Comparison of ENCODE assay signal across 8 cellular contexts in the genomic region with DNA sequence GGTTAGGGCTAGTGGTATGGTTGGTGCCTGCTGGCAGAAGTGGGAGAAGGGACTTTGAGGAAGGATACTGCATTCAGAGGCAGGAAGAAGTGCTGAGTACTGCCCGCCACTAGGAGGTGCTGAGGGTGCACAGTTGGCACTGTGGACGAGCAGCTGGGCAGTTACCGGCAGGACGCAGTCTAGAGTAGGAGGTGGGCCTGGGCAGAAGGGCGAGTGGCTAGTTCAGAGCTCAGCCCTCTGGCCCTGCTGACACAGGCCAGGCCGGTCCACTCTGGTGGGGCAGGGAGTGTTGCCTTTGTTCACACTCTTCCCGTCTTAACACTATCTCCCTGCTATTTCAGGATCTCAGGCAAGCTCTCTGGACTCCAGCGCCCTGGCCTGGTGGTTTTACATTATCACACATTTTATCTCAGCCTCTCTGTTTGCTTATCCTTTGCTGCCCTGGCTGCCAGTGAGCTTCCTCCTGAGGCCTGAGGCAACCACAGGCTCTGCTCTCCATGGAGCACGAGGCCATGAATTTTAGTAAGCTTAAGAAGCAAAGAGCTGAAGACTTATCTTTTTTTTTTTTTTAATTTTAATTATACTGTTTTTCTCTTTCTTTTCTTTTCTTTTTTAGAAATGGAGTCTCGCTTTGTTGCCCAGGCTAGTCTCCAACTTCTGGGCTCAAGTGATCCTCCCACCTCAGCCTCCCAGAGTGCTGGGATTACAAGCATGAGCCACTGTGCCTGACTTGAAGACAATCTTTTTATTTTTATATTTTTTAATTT. TPM values are rescaled to one million over a fixed set of nuclear protein-coding genes. Genes with fewer than 3 reads are reported as not detected.
DNase-seq lines count a peak whose midpoint lies in the region; ATAC-seq lines count a peak whose summit lies in the region.

No MANE protein-coding gene starts in this region.

- no peak overlapping the region for H3K23ac ChIP-seq in mesendoderm (ENCODE audit: low read length)

- no peak for ATAC-seq in HG03354 (IDR thresholded peaks at IDR 0.05; ENCODE audit: poor library complexity, severe bottlenecking, unreplicated experiment)

- no peak overlapping the region for H3K18ac ChIP-seq in mesendoderm (ENCODE audit: low read length)

- no peak overlapping the region for H4K5ac ChIP-seq in mesendoderm (ENCODE audit: low read length)

- H3K4me2 ChIP-seq in GM23248 (ENCODE audit: unreplicated experiment) (no peak overlapping the region), mesendoderm (ENCODE audit: low read length) (no peak overlapping the region)

- H2BK15ac ChIP-seq in mesendoderm (replicated peaks; ENCODE audit: low read depth) = no peak overlapping the region

- 47 to 49% methylated on average over 10 of the region's 10 CpGs for WGBS in GM23248 (ENCODE audit: low coverage in 1 of 2, low lambda C conversion rate in 2 of 2, missing lambda C conversion rate in 2 of 2), 2 experiments
- WGBS in mesendoderm (ENCODE audit: extremely low coverage, insufficient coverage, low lambda C conversion rate) = no CpG with 5 or more reads among the region's 10 CpGs

- no peaks in the 10 kb centered on the region for H3K79me1 ChIP-seq in mesendoderm (ENCODE audit: low read length)

- H3K9ac ChIP-seq in GM23248 (no peak overlapping the region), mesendoderm (ENCODE audit: low read length) (peak overlapping the region; percentile 35)

- H3K56ac ChIP-seq in mesendoderm (ENCODE audit: low read length) = peak overlapping the region; percentile 74

- H3F3A ChIP-seq in GM23248 (ENCODE audit: insufficient read depth) = peaks cover 4% of the 10 kb centered on the region; the same call in 1 of the 2 replicates

- peaks cover 9% of the 10 kb centered on the region for H3K4me1 ChIP-seq in GM23248 (ENCODE audit: insufficient read depth)
- H3K4me1 ChIP-seq in mesendoderm (ENCODE audit: control insufficient read depth, low read depth, low read length) = no peaks in the 10 kb centered on the region

- no peaks in the 10 kb centered on the region for H3K9me2 ChIP-seq in GM23248 (ENCODE audit: insufficient read depth)

- in situ Hi-C loops in GM23248 (cut with MboI) = no loop called here

- H3K4me3 ChIP-seq in GM23248 (no peak overlapping the region), mesendoderm (ENCODE audit: low read length) (no peak overlapping the region)

- H2AK5ac ChIP-seq in mesendoderm (ENCODE audit: low read length) = no peak overlapping the region

- H3K27me3 ChIP-seq in GM23248 (replicated peaks; ENCODE audit: insufficient read depth) (no peaks in the 10 kb centered on the region), mesendoderm (ENCODE audit: insufficient read depth, low read length, poor library complexity) (no peaks in the 10 kb centered on the region)

- H3K9me3 ChIP-seq in GM23248 (ENCODE audit: low read depth) = no peaks in the 10 kb centered on the region

- DNase-seq in AG20443 (ENCODE audit: low spot score) (peak; percentile 93), GM23248 (peak; percentile 87), NCI-H524 (lab: John Stamatoyannopoulos, UW) (peak; percentile 64 to 78), epidermal melanocyte (ENCODE audit: insufficient read length, low spot score) (peak; percentile 87), mesendoderm (peak; percentile 95)
- DNase-seq in activated CD4-positive, alpha-beta T cell treated with anti-CD3 and anti-CD28 coated beads, Interleukin-2, amount 50 U/mL, for 48 hours = peak; percentile 50 to 57
- peak; percentile 4 for DNase-seq in stimulated activated CD8-positive, alpha-beta memory T cell treated with anti-CD3 and anti-CD28 coated beads, Interleukin-12 subunit alpha, Interleukin-12 subunit beta, amount 100 ng/mL, for 4 hours (ENCODE audit: low read depth)

- H2BK120ac ChIP-seq in mesendoderm (ENCODE audit: low read depth, low read length) = no peak overlapping the region

- H2AFZ ChIP-seq in GM23248 = 0 out of 2 replicates have a peak overlapping the region, but pooled peaks have one; percentile 28

- no peaks in the 10 kb centered on the region for H4K20me1 ChIP-seq in GM23248 (ENCODE audit: insufficient read depth)

- H4K8ac ChIP-seq in mesendoderm (ENCODE audit: low read depth, low read length) = no peak overlapping the region

- no peak overlapping the region for H2BK5ac ChIP-seq in mesendoderm (ENCODE audit: low read length)

- H3K27ac ChIP-seq in GM23248 (peak overlapping the region; percentile 35; the same call in 1 of the 2 replicates), mesendoderm (ENCODE audit: low read depth, low read length) (no peak overlapping the region)

- H3K4ac ChIP-seq in mesendoderm (ENCODE audit: low read depth, low read length) = no peak overlapping the region

- H3K79me2 ChIP-seq in GM23248 (ENCODE audit: insufficient read depth) (no peaks in the 10 kb centered on the region), mesendoderm (ENCODE audit: control insufficient read depth, insufficient read depth, low read length) (no peaks in the 10 kb centered on the region)

- peaks cover 14% of the 10 kb centered on the region for H3K36me3 ChIP-seq in GM23248 (ENCODE audit: low read depth)
- no peaks in the 10 kb centered on the region for H3K36me3 ChIP-seq in mesendoderm (ENCODE audit: control insufficient read depth, insufficient read depth, low read length)

RNA-seq across cellular contexts. Expression of a gene that starts 26.9 kb away (rescaled TPM):
- 10.4 and 13.8 TPM in 2 replicates for total RNA-seq in GM23248 (2014; rRNA removed; shearing (Covaris generic))
- polyA plus RNA-seq in GM23248 (2016; fragmentation: Nextera tagmentation; extraction: Ambion mirVana) = 35.8 and 40.9 TPM in 2 replicates
- 16.3 TPM for polyA plus RNA-seq in mesendoderm (2013, experiment 1 of 2)
- polyA plus RNA-seq in mesendoderm (2013, experiment 2 of 2) = 16.0 TPM

RNA-seq across cellular contexts. Expression of a gene that starts 27.1 kb away (rescaled TPM):
- 31.1 and 36.5 TPM in 2 replicates for total RNA-seq in GM23248 (2014; rRNA removed; shearing (Covaris generic))
- polyA plus RNA-seq in GM23248 (2016; fragmentation: Nextera tagmentation; extraction: Ambion mirVana) = 29.7 and 34.5 TPM in 2 replicates
- 10.7 TPM for polyA plus RNA-seq in mesendoderm (2013, experiment 1 of 2)
- polyA plus RNA-seq in mesendoderm (2013, experiment 2 of 2) = 10.7 TPM

RNA-seq across cellular contexts. Expression of a gene that starts 31.5 kb away (rescaled TPM):
- total RNA-seq in GM23248 (2014; rRNA removed; shearing (Covaris generic)) = 39.8 and 42.5 TPM in 2 replicates
- polyA plus RNA-seq in GM23248 (2016; fragmentation: Nextera tagmentation; extraction: Ambion mirVana) = 26.7 and 27.1 TPM in 2 replicates
- 53.0 TPM for polyA plus RNA-seq in mesendoderm (2013, experiment 1 of 2)
- polyA plus RNA-seq in mesendoderm (2013, experiment 2 of 2) = 54.6 TPM

Comparison
In these comparisons a context has a peak if more than half of its experiments do, and no peak if none do; other contexts are left out.
1. DNase-seq: peak in every context shown above with its lines; median percentile 95 in mesendoderm; 93 in AG20443; 87 in GM23248; 87 in epidermal melanocyte; 71 in NCI-H524; 54 in activated CD4-positive, alpha-beta T cell treated with anti-CD3 and anti-CD28 coated beads, Interleukin-2, amount 50 U/mL, for 48 hours; 4 in stimulated activated CD8-positive, alpha-beta memory T cell treated with anti-CD3 and anti-CD28 coated beads, Interleukin-12 subunit alpha, Interleukin-12 subunit beta, amount 100 ng/mL, for 4 hours.